ENCODE assay signal across 9 cellular contexts in the genomic region with DNA sequence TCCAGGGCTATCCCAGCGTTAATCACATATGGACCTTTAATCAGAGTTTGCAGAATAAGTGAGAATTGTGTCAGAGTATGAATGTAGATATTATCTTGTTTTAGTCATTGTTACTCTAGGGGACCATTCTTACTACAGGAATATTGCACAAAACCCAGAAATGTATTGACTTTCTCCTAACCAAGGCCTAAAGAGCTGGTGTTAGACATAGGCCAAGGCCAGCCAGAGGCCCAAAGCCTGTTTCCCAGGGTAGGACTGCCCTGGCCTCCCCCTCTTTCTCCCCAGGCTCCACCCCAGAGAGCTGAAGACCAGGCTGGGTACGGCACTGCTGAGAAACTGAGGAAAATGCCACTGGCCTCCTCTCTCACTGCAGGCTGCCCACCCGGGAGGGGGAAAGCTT. TPM values are rescaled to one million over a fixed set of nuclear protein-coding genes. Genes with fewer than 3 reads are reported as not detected.
"Had no signal": no experiment of that assay in that cellular context is flagged by ENCODE, and none has a peak within 500 bp of the region (broad histone marks: within the 10 kb centered on the region; RNA-seq: fewer than 3 reads in every experiment).

No MANE protein-coding gene starts in this region.

- DNase-seq: IMR-90, KBM-7, KG1 had no signal

- H3K4me3 Mint-ChIP-seq: IgD-negative memory B cell had no signal

- H3K27ac Mint-ChIP-seq: IgD-negative memory B cell had no signal

- H3K4me2 ChIP-seq: KMS-11 had no signal

- H3K27ac ChIP-seq: HL-60, KMS-11 had no signal

- H3K4me3 ChIP-seq: K562 had no signal

- H3K9ac ChIP-seq: KMS-11 had no signal

- ATAC-seq: K562 had no signal

RNA-seq across cellular contexts. Expression of a gene that starts 41.9 kb away (rescaled TPM):
- total RNA-seq: HT-29, HT1080, K562 had no signal
- polyA plus RNA-seq: IgD-negative memory B cell, K562 had no signal

RNA-seq across cellular contexts. Expression of a gene that starts 55.0 kb away (rescaled TPM):
- total RNA-seq: HT-29, HT1080, IMR-90, K562 had no signal
- polyA plus RNA-seq: IgD-negative memory B cell, IMR-90, K562 had no signal
